Comparison of ENCODE assay signal across 18 cellular contexts in the genomic region with DNA sequence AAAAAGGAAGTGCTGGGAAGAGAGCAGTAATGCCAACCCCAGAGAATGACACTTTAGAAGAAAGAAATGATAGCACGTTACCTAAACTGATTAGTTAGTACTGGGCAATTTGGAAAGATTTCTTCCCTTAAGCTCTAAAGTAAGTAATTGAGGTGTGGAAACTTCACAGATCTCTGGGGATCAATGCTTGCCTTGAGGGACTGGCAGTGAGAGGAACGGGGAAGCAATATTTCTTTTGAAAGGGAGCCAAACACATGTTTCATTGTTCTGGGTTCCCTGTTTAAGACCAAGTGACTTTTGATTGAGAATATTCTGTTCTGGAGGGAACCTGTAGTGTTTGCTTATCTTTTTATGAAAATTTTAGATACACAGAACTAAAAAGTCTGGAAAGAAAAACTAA.
DNase-seq lines count a peak whose midpoint lies in the region; ATAC-seq, FAIRE-seq and TF ChIP-seq lines count a peak whose summit lies in the region.
"Had no signal": no experiment of that assay in that cellular context is flagged by ENCODE, and none has a peak within 500 bp of the region (broad histone marks: within the 10 kb centered on the region; RNA-seq: fewer than 3 reads in every experiment).

No MANE protein-coding gene starts in this region.

- POLR2A ChIA-PET in endothelial cell of umbilical vein (lab: Charles Lee): no interaction called here

- H3K27me3 ChIP-seq in endothelial cell of umbilical vein (ENCODE audit: control insufficient read depth in 2 of 2, insufficient read depth in 2 of 2, low read length in 2 of 2): no peaks in the 10 kb centered on the region

- no peak overlapping the region for H3K27ac ChIP-seq in endothelial cell of umbilical vein (ENCODE audit: insufficient read depth, low read depth, low read length)
- H3K27ac ChIP-seq: 22Rv1 had no signal

- intact Hi-C loops in endothelial cell of umbilical vein (cut with micrococcal nuclease): loop anchor here (10.0 kb wide), 2 partner anchors 303 to 463 kb away; no protein-coding TSS in a partner anchor

- CTCF ChIA-PET in endothelial cell of umbilical vein (lab: Charles Lee): interaction anchor here (0.7 kb wide), 1 partner anchor 198 kb away, joined by 3 read pairs; no protein-coding TSS in a partner anchor

- in situ Hi-C loops in SK-MEL-5 (cut with HindIII; ENCODE audit: low pct_unique_long_range_greater_than_20kb, low sequenced_read_pairs): no loop called here

- H3K9me3 ChIP-seq in endothelial cell of umbilical vein (replicated peaks; ENCODE audit: control insufficient read depth, insufficient read depth, low read length): no peaks in the 10 kb centered on the region

- H3K36me3 Mint-ChIP-seq in neural crest cell (ENCODE audit: low read depth): no peaks in the 10 kb centered on the region
- H3K36me3 Mint-ChIP-seq in activated T-cell treated with anti-CD3 and anti-CD28 coated beads, Interleukin-2, amount 50 U/mL, for 72 hours (ENCODE audit: insufficient read depth in 2 of 2): no peaks in the 10 kb centered on the region
- H3K36me3 Mint-ChIP-seq: CD14-positive monocyte; CD8-positive, alpha-beta T cell had no signal

- peak overlapping the region; percentile 68 for H3K27ac Mint-ChIP-seq in neural crest cell (ENCODE audit: unreplicated experiment)
- H3K27ac Mint-ChIP-seq in activated T-cell treated with anti-CD3 and anti-CD28 coated beads, Interleukin-2, amount 50 U/mL, for 72 hours: no peak overlapping the region
- H3K27ac Mint-ChIP-seq: CD14-positive monocyte; CD8-positive, alpha-beta T cell had no signal

- H3K4me3 Mint-ChIP-seq in neural crest cell: no peak overlapping the region
- H3K4me3 Mint-ChIP-seq in activated T-cell treated with anti-CD3 and anti-CD28 coated beads, Interleukin-2, amount 50 U/mL, for 72 hours: no peak overlapping the region
- H3K4me3 Mint-ChIP-seq: CD14-positive monocyte; CD8-positive, alpha-beta T cell had no signal

- dilution Hi-C loops in endothelial cell of umbilical vein (cut with MboI; ENCODE audit: extremely low pct_ligation_motif_present, low sequenced_read_pairs): no loop called here

- H3K79me2 ChIP-seq in endothelial cell of umbilical vein (ENCODE audit: control insufficient read depth, insufficient read depth, low read length): no peaks in the 10 kb centered on the region

- H3K9me1 ChIP-seq in endothelial cell of umbilical vein (replicated peaks; ENCODE audit: control insufficient read depth, extremely low read depth, insufficient read depth, low read length): no peaks in the 10 kb centered on the region

- no peaks in the 10 kb centered on the region for H4K20me1 ChIP-seq in endothelial cell of umbilical vein (replicated peaks; ENCODE audit: control insufficient read depth, extremely low read depth, insufficient read depth, low read length)

- H3K9ac ChIP-seq in endothelial cell of umbilical vein (replicated peaks; ENCODE audit: extremely low read depth, insufficient read depth, low read length): no peak overlapping the region

- ATAC-seq in GM21423 (IDR thresholded peaks at IDR 0.05; ENCODE audit: unreplicated experiment): no peak
- ATAC-seq in HG02884 (IDR thresholded peaks at IDR 0.05; ENCODE audit: unreplicated experiment): no peak
- ATAC-seq in activated T-cell treated with anti-CD3 and anti-CD28 coated beads, Interleukin-2, amount 50 U/mL, for 72 hours (replicated peaks in 1 of 2): no peak
- ATAC-seq: CD8-positive, alpha-beta T cell had no signal

- TF ChIP-seq CTCF in endothelial cell of umbilical vein (IDR thresholded peaks at IDR 0.05; ENCODE audit: extremely low read depth in 1 of 2, insufficient read depth in 1 of 2, low read depth in 1 of 2, low read length in 2 of 2) (no peak), neural crest cell (conservative IDR thresholded peaks at IDR 0.05) (no peak)

- H3K4me1 Mint-ChIP-seq in neural crest cell: peaks cover 71% of the 10 kb centered on the region
- no peaks in the 10 kb centered on the region for H3K4me1 Mint-ChIP-seq in activated T-cell treated with anti-CD3 and anti-CD28 coated beads, Interleukin-2, amount 50 U/mL, for 72 hours (ENCODE audit: low read depth)

- H3K4me3 ChIP-seq in endothelial cell of umbilical vein (replicated peaks in 1 of 3; ENCODE audit: insufficient read depth in 1 of 3, low read depth in 1 of 3, low read length in 3 of 3): no peak overlapping the region

- FAIRE-seq in endothelial cell of umbilical vein (lab: Jason Lieb, UNC): peak; percentile 44
- FAIRE-seq: D721Med, G401.6 had no signal

- no peaks in the 10 kb centered on the region for H3K36me3 ChIP-seq in endothelial cell of umbilical vein (ENCODE audit: control insufficient read depth in 2 of 2, extremely low read depth in 1 of 2, insufficient read depth in 2 of 2, low read length in 2 of 2)

- BruUV-seq in endothelial cell of umbilical vein (replicated peaks; lab: Mats Ljungman, UMichigan): no TSS peak

- no peaks in the 10 kb centered on the region for H3K4me1 ChIP-seq in endothelial cell of umbilical vein (ENCODE audit: control insufficient read depth, extremely low read depth, insufficient read depth, low read length)

- H3K4me2 ChIP-seq in endothelial cell of umbilical vein (ENCODE audit: insufficient read depth, low read length): no peak overlapping the region

- H3K9me3 Mint-ChIP-seq in neural crest cell: peaks cover 2% of the 10 kb centered on the region
- H3K9me3 Mint-ChIP-seq in activated T-cell treated with anti-CD3 and anti-CD28 coated beads, Interleukin-2, amount 50 U/mL, for 72 hours: no peaks in the 10 kb centered on the region
- H3K9me3 Mint-ChIP-seq: CD8-positive, alpha-beta T cell had no signal

- no peak overlapping the region for H2AFZ ChIP-seq in endothelial cell of umbilical vein (ENCODE audit: low read depth, low read length)

- no peaks in the 10 kb centered on the region for H3K27me3 Mint-ChIP-seq in neural crest cell (ENCODE audit: low read depth)
- peaks cover 19% of the 10 kb centered on the region for H3K27me3 Mint-ChIP-seq in activated T-cell treated with anti-CD3 and anti-CD28 coated beads, Interleukin-2, amount 50 U/mL, for 72 hours (ENCODE audit: low read depth)

- DNase-seq in NCI-H1436 (lab: John Stamatoyannopoulos, UW) (peak; percentile 20), NCI-H1436 treated with DMSO at 0.1 percent for 48 hours (lab: John Stamatoyannopoulos, UW) (no peak), SK-MEL-5 (ENCODE audit: low read depth, low spot score) (peak; percentile 63), endothelial cell of umbilical vein (ENCODE audit: low read depth, low spot score) (peak; percentile 82), neural crest cell (ENCODE audit: low read depth, low spot score) (no peak)
- no peak for DNase-seq in activated T-cell treated with anti-CD3 and anti-CD28 coated beads, Interleukin-2, amount 50 U/mL, for 72 hours
- DNase-seq: CD8-positive, alpha-beta T cell; COR-L47; DMS153; DMS79 treated with DMSO at 0.1 percent for 48 hours; EL; HCEC 1CT had no signal

- TF ChIP-seq POLR2A in endothelial cell of umbilical vein (IDR thresholded peaks at IDR 0.05; ENCODE audit: low read depth, low read length): no peak

TF ChIP-seq in endothelial cell of umbilical vein, 7 proteins besides CTCF, POLR2A, EP300 and RAD21:
- TF ChIP-seq, protein P1, sequence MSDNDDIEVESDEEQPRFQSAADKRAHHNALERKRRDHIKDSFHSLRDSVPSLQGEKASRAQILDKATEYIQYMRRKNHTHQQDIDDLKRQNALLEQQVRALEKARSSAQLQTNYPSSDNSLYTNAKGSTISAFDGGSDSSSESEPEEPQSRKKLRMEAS (IDR thresholded peaks at IDR 0.05; ENCODE audit: insufficient read depth, insufficient read length): no peak
- TF ChIP-seq JUN (IDR thresholded peaks at IDR 0.05; ENCODE audit: borderline replicate concordance, insufficient read depth, insufficient read length, low read depth) (no peak), EZH2 (IDR thresholded peaks at IDR 0.05; ENCODE audit: borderline replicate concordance, low read depth, low read length, severe bottlenecking) (no peak), GATA2 (IDR thresholded peaks at IDR 0.05; ENCODE audit: insufficient read depth, insufficient read length, low read depth, low read length) (no peak), POLR2AphosphoS5 (IDR thresholded peaks at IDR 0.05; ENCODE audit: insufficient read depth, low read depth, low read length) (no peak), FOS (IDR thresholded peaks at IDR 0.05; ENCODE audit: borderline replicate concordance, insufficient read depth, low read length) (no peak), MYC (IDR thresholded peaks at IDR 0.05; ENCODE audit: low read depth, low read length) (no peak)

Comparison
In these comparisons a context has a peak if more than half of its experiments do, and no peak if none do; other contexts are left out.
1. DNase-seq: peak in NCI-H1436 (single experiment), SK-MEL-5 (single experiment) and endothelial cell of umbilical vein (single experiment); none in NCI-H1436 treated with DMSO at 0.1 percent for 48 hours (single experiment), neural crest cell (single experiment) and activated T-cell treated with anti-CD3 and anti-CD28 coated beads, Interleukin-2, amount 50 U/mL, for 72 hours (0 of 2).